In genomic region chr16:55543470-55543869, GRCh38 we compare ENCODE assay signal across 10 cellular contexts. TPM values are rescaled to one million over a fixed set of nuclear protein-coding genes. Genes with fewer than 3 reads are reported as not detected.
DNase-seq lines count a peak whose midpoint lies in the region; ATAC-seq, FAIRE-seq and TF ChIP-seq lines count a peak whose summit lies in the region.
"Had no signal": no experiment of that assay in that cellular context is flagged by ENCODE, and none has a peak within 500 bp of the region (broad histone marks: within the 10 kb centered on the region; RNA-seq: fewer than 3 reads in every experiment).

No MANE protein-coding gene starts in this region.

- peak; percentile 78 for TF ChIP-seq RAD21 in liver (IDR thresholded peaks at IDR 0.05)

- peak; percentile 51; the same call in 1 of the 2 replicates for TF ChIP-seq CTCF in A673 (conservative IDR thresholded peaks at IDR 0.05; ENCODE audit: low read depth, low read length)
- TF ChIP-seq CTCF in breast epithelium (IDR thresholded peaks at IDR 0.05): peak in 2 of 3 donors; percentile 43 to 56
- TF ChIP-seq CTCF in liver (IDR thresholded peaks at IDR 0.05; ENCODE audit: low read depth, low read length, missing input control): peak; percentile 28

- H3K9me3 ChIP-seq in A673 (ENCODE audit: low read depth, low read length, poor library complexity, severe bottlenecking) (no peaks in the 10 kb centered on the region), breast epithelium (no peaks in the 10 kb centered on the region), liver (ENCODE audit: control insufficient read depth in 4 of 4, low read length in 3 of 4) (no peaks in the 10 kb centered on the region)
- H3K9me3 ChIP-seq: SJCRH30 had no signal

- no peak overlapping the region for H3K9ac ChIP-seq in liver (ENCODE audit: low read depth in 1 of 2, low read length in 2 of 2)

- no peak for FAIRE-seq in GM19239 (lab: Jason Lieb, UNC)

- POLR2A ChIA-PET in A673 (lab: Charles Lee; ENCODE audit: low non-redundant PET): no interaction called here

- CTCF ChIA-PET in A673 (lab: Charles Lee): interaction anchor here (2.3 kb wide), 1 partner anchor 78 kb away, joined by 14 read pairs; no protein-coding TSS in a partner anchor

- H3K4me1 ChIP-seq in A673 (ENCODE audit: insufficient read depth, low read length, poor library complexity, severe bottlenecking) (no peaks in the 10 kb centered on the region), breast epithelium (no peaks in the 10 kb centered on the region), liver (ENCODE audit: control insufficient read depth in 4 of 4, insufficient read depth in 4 of 4, low read length in 3 of 4) (no peaks in the 10 kb centered on the region)

- 23% methylated on average over 2 of the region's 2 CpGs for WGBS in liver

- H3K4me3 ChIP-seq in A673 (ENCODE audit: low read depth, low read length, poor library complexity, severe bottlenecking) (no peak overlapping the region), breast epithelium (no peak overlapping the region), liver (ENCODE audit: low read depth in 1 of 3, low read length in 3 of 3) (no peak overlapping the region)
- H3K4me3 ChIP-seq: SJCRH30 had no signal

- TF ChIP-seq POLR2A in breast epithelium (IDR thresholded peaks at IDR 0.05): no peak

- H3K36me3 ChIP-seq in A673 (ENCODE audit: insufficient read depth, low read length, poor library complexity, severe bottlenecking) (no peaks in the 10 kb centered on the region), breast epithelium (no peaks in the 10 kb centered on the region), liver (ENCODE audit: control insufficient read depth in 4 of 4, insufficient read depth in 3 of 4, low read depth in 1 of 4, low read length in 3 of 4) (no peaks in the 10 kb centered on the region)
- H3K36me3 ChIP-seq: SJCRH30 had no signal

- H3K27ac ChIP-seq in A673 (ENCODE audit: low read depth, low read length, poor library complexity, severe bottlenecking) (no peak overlapping the region), breast epithelium (no peak overlapping the region), liver (ENCODE audit: low read depth in 1 of 2, low read length in 2 of 2) (no peak overlapping the region)
- H3K27ac ChIP-seq: SJCRH30 had no signal

- no peaks in the 10 kb centered on the region for H3K27me3 ChIP-seq in A673 (replicated peaks; ENCODE audit: insufficient read depth, low read depth, low read length, poor library complexity)
- no peaks in the 10 kb centered on the region for H3K27me3 ChIP-seq in breast epithelium
- H3K27me3 ChIP-seq in liver (ENCODE audit: control insufficient read depth in 4 of 4, insufficient read depth in 4 of 4, low read length in 3 of 4): no peaks in the 10 kb centered on the region
- H3K27me3 ChIP-seq: SJCRH30 had no signal

- ATAC-seq in HG02852 (IDR thresholded peaks at IDR 0.05; ENCODE audit: unreplicated experiment): no peak

- peak; percentile 44 for DNase-seq in A673 (ENCODE audit: low spot score)
- peak; percentile 52 for DNase-seq in LHCN-M2 (ENCODE audit: low read depth)
- DNase-seq in breast epithelium (ENCODE audit: low spot score in 2 of 2): no peak
- no peak for DNase-seq in GM19239 (ENCODE audit: insufficient read length, low spot score)
- DNase-seq in stimulated activated naive CD4-positive, alpha-beta T cell treated with Interleukin-2 at 50 U/mL for 16 hours (lab: John Stamatoyannopoulos, UW): no peak
- no peak for DNase-seq in stimulated activated CD4-positive, alpha-beta T cell treated with anti-CD3 and anti-CD28 coated beads, Interleukin-15, amount 100 ng/mL, for 24 hours

- intact Hi-C loops in A673 (cut with micrococcal nuclease; ENCODE audit: unreplicated experiment) (loop anchor here (1.0 to 5.0 kb wide), 2 partner anchors 78 to 159 kb away; no protein-coding TSS in a partner anchor), breast epithelium (cut with DNase I; ENCODE audit: low total_unique reads) (no loop called here)

- BruUV-seq in A673 (replicated peaks; lab: Mats Ljungman, UMichigan): no TSS peak

TF ChIP-seq in liver, 16 proteins besides CTCF, POLR2A, EP300 and RAD21:
- TF ChIP-seq SP1 (IDR thresholded peaks at IDR 0.05) (no peak), NR2F2 (IDR thresholded peaks at IDR 0.05) (no peak), HNF4A (conservative IDR thresholded peaks at IDR 0.05) (no peak), ZBTB33 (IDR thresholded peaks at IDR 0.05) (no peak), REST (IDR thresholded peaks at IDR 0.05) (no peak)

RNA-seq across cellular contexts. Expression of gene CAPNS2, which starts 23.0 kb away (rescaled TPM):
- total RNA-seq in A673 (2021) (0.42 TPM in 1 of 2 replicates, not detected in the other), LHCN-M2 (2014; rRNA removed) (not detected in 2 replicates), breast epithelium (1 to 10 TPM in 1 of 3 donors, under 1 TPM in 2; 0.66 to 1.0 (median 0.96) TPM), liver (under 1 TPM; 0.33 to 0.42 TPM)
- 0.07 TPM for polyA plus RNA-seq in LHCN-M2 (2012)
- polyA plus RNA-seq in liver: not detected
- total RNA-seq: Daoy, SJCRH30 had no signal

RNA-seq across cellular contexts. Expression of gene LPCAT2, which starts 34.6 kb away (rescaled TPM):
- total RNA-seq in A673 (2021) (8.2 and 11.6 TPM in 2 replicates), LHCN-M2 (2014; rRNA removed) (6.8 and 7.2 TPM in 2 replicates), breast epithelium (10 to 100 TPM; 12.3 to 35.9 (median 24.3) TPM), liver (1 to 10 TPM; 4.1 to 4.2 TPM)
- polyA plus RNA-seq in LHCN-M2 (2012): 5.6 TPM
- 1 to 10 TPM in 1 of 2 donors, under 1 TPM in 1; 0.96 to 1.2 TPM for polyA plus RNA-seq in liver

Comparison
In these comparisons a context has a peak if more than half of its experiments do, and no peak if none do; other contexts are left out.
1. DNase-seq: peak in A673 (single experiment) and LHCN-M2 (single experiment); none in breast epithelium (0 of 2), GM19239 (single experiment), stimulated activated naive CD4-positive, alpha-beta T cell treated with Interleukin-2 at 50 U/mL for 16 hours (single experiment) and stimulated activated CD4-positive, alpha-beta T cell treated with anti-CD3 and anti-CD28 coated beads, Interleukin-15, amount 100 ng/mL, for 24 hours (single experiment).
2. Peak in every context shown above with its lines, with median percentiles within 50 percentile points of each other: CTCF ChIP-seq.